ENCODE assay signal across 4 cellular contexts in genomic region chr6:101433141-101433540, GRCh38. TPM values are rescaled to one million over a fixed set of nuclear protein-coding genes. Genes with fewer than 3 reads are reported as not detected.
"Had no signal": no experiment of that assay in that cellular context is flagged by ENCODE, and none has a peak within 500 bp of the region (broad histone marks: within the 10 kb centered on the region; RNA-seq: fewer than 3 reads in every experiment).

No MANE protein-coding gene starts in this region.

- H3K4me3 ChIP-seq: GM12878 had no signal

- DNase-seq: GDM1, GF-D8 had no signal

RNA-seq across cellular contexts. Expression of gene GRIK2, which starts 39.6 kb away (rescaled TPM):
- total RNA-seq: G401, GM12878 had no signal
- polyA plus RNA-seq: GM12878 had no signal
